In the genomic region with DNA sequence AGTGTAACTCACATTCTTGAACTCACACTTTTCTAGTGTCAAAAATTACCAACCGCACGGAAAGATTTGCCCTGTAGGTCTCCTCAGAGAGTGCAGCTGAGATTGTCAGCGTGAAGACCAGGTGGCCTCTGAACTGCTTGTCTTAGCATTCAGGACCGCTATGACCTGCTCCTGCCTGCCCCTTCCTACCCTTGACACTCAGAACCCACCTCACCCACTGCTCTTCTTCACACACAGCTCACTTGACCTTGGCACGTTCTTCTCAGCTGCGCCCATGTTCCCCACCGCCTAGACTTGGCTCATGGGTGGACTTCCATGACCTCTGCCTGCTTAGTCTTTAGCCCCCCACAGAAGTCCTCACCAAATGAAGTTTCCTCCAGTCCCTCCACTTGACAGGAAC, we compare ENCODE assay signal across 23 cellular contexts.
DNase-seq lines count a peak whose midpoint lies in the region; TF ChIP-seq lines count a peak whose summit lies in the region.
"Had no signal": no experiment of that assay in that cellular context is flagged by ENCODE, and none has a peak within 500 bp of the region (broad histone marks: within the 10 kb centered on the region; RNA-seq: fewer than 3 reads in every experiment).

No MANE protein-coding gene starts in this region.

- H3K9ac ChIP-seq in HUES6 (ENCODE audit: low read length) (peak overlapping the region; percentile 0), endodermal cell (ENCODE audit: extremely low read depth, low read length, poor library complexity, severe bottlenecking) (no peak overlapping the region), neural progenitor cell (no peak overlapping the region)
- H3K9ac ChIP-seq: KMS-11 had no signal

- H3K27ac ChIP-seq in A673 (ENCODE audit: low read depth, low read length, poor library complexity, severe bottlenecking) (peak overlapping the region; percentile 60), HUES6 (ENCODE audit: low read depth, low read length) (no peak overlapping the region), endodermal cell (ENCODE audit: low read depth, low read length) (no peak overlapping the region), neural progenitor cell (no peak overlapping the region)
- H3K27ac ChIP-seq: KMS-11, SJSA1 had no signal

- H3K27me3 ChIP-seq in A673 (replicated peaks; ENCODE audit: insufficient read depth, low read depth, low read length, poor library complexity) (no peaks in the 10 kb centered on the region), HUES6 (ENCODE audit: control insufficient read depth, insufficient read depth, low read length) (peaks cover 27% of the 10 kb centered on the region), endodermal cell (ENCODE audit: control insufficient read depth, insufficient read depth, low read length, poor library complexity, severe bottlenecking) (no peaks in the 10 kb centered on the region), neural progenitor cell (no peaks in the 10 kb centered on the region)
- H3K27me3 ChIP-seq: SJSA1 had no signal

- no peaks in the 10 kb centered on the region for H3K9me3 ChIP-seq in A673 (ENCODE audit: low read depth, low read length, poor library complexity, severe bottlenecking)
- no peaks in the 10 kb centered on the region for H3K9me3 ChIP-seq in HUES6 (ENCODE audit: control insufficient read depth, insufficient read depth, low read depth, low read length)
- H3K9me3 ChIP-seq in endodermal cell (ENCODE audit: control insufficient read depth, low read length): no peaks in the 10 kb centered on the region
- H3K9me3 ChIP-seq in neural progenitor cell (ENCODE audit: low read depth): no peaks in the 10 kb centered on the region
- H3K9me3 ChIP-seq: SJSA1 had no signal

- H3K4me1 ChIP-seq in A673 (ENCODE audit: insufficient read depth, low read length, poor library complexity, severe bottlenecking): peaks cover 38% of the 10 kb centered on the region
- H3K4me1 ChIP-seq in HUES6 (ENCODE audit: control insufficient read depth, insufficient read depth, low read length): peaks cover 78% of the 10 kb centered on the region
- peaks cover 22% of the 10 kb centered on the region for H3K4me1 ChIP-seq in endodermal cell (ENCODE audit: control insufficient read depth, insufficient read depth, low read length)
- peaks cover 71% of the 10 kb centered on the region for H3K4me1 ChIP-seq in neural progenitor cell
- H3K4me1 ChIP-seq: SJSA1 had no signal

- POLR2A ChIA-PET in A673 (lab: Charles Lee; ENCODE audit: low non-redundant PET): no interaction called here

- H3K27ac Mint-ChIP-seq in endodermal cell (peak overlapping the region; percentile 92), neural progenitor cell (peak overlapping the region; percentile 67)
- no peak overlapping the region for H3K27ac Mint-ChIP-seq in activated T-helper 1 cell treated with anti-CD3 and anti-CD28 coated beads, Interleukin-12 subunit alpha, Interleukin-12 subunit beta, Interleukin-2, Interleukin-4 antibody, amounts not matched to agents 30 ng/mL and 10 ng/mL and 1 ng/mL, durations not matched to agents 14 hours and 24 hours and 36 hours
- H3K27ac Mint-ChIP-seq: B cell, HFFc6 had no signal

- no peak overlapping the region for H3K4me2 ChIP-seq in neural progenitor cell
- H3K4me2 ChIP-seq: KMS-11 had no signal

- H3K36me3 ChIP-seq in A673 (ENCODE audit: insufficient read depth, low read length, poor library complexity, severe bottlenecking) (no peaks in the 10 kb centered on the region), HUES6 (ENCODE audit: control insufficient read depth, insufficient read depth, low read length) (no peaks in the 10 kb centered on the region), endodermal cell (ENCODE audit: control insufficient read depth, insufficient read depth, low read length) (no peaks in the 10 kb centered on the region), neural progenitor cell (no peaks in the 10 kb centered on the region)
- H3K36me3 ChIP-seq: SJSA1 had no signal

- CTCF ChIA-PET in A673 (lab: Charles Lee): no interaction called here

- H3F3A ChIP-seq in neural progenitor cell (ENCODE audit: low read depth): peaks cover 65% of the 10 kb centered on the region

- TF ChIP-seq CTCF in A673 (conservative IDR thresholded peaks at IDR 0.05; ENCODE audit: low read depth, low read length) (no peak), endodermal cell (conservative IDR thresholded peaks at IDR 0.05) (no peak), neural progenitor cell (IDR thresholded peaks at IDR 0.05) (no peak)

- H3K36me3 Mint-ChIP-seq in endodermal cell (ENCODE audit: low read depth) (no peaks in the 10 kb centered on the region), neural progenitor cell (no peaks in the 10 kb centered on the region)
- no peaks in the 10 kb centered on the region for H3K36me3 Mint-ChIP-seq in activated T-helper 1 cell treated with anti-CD3 and anti-CD28 coated beads, Interleukin-12 subunit alpha, Interleukin-12 subunit beta, Interleukin-2, Interleukin-4 antibody, amounts not matched to agents 30 ng/mL and 10 ng/mL and 1 ng/mL, durations not matched to agents 14 hours and 24 hours and 36 hours (ENCODE audit: low read depth)
- H3K36me3 Mint-ChIP-seq: CD14-positive monocyte had no signal

- H4K20me1 ChIP-seq in neural progenitor cell (ENCODE audit: low read depth): no peaks in the 10 kb centered on the region

- H3K79me2 ChIP-seq in neural progenitor cell (ENCODE audit: low read depth): no peaks in the 10 kb centered on the region

- no peaks in the 10 kb centered on the region for H3K9me3 Mint-ChIP-seq in endodermal cell
- no peaks in the 10 kb centered on the region for H3K9me3 Mint-ChIP-seq in neural progenitor cell
- H3K9me3 Mint-ChIP-seq in activated T-helper 1 cell treated with anti-CD3 and anti-CD28 coated beads, Interleukin-12 subunit alpha, Interleukin-12 subunit beta, Interleukin-2, Interleukin-4 antibody, amounts not matched to agents 30 ng/mL and 10 ng/mL and 1 ng/mL, durations not matched to agents 14 hours and 24 hours and 36 hours: no peaks in the 10 kb centered on the region
- H3K9me3 Mint-ChIP-seq: CD14-positive monocyte, HFFc6 had no signal

- H3K27me3 Mint-ChIP-seq in endodermal cell (ENCODE audit: insufficient read depth) (no peaks in the 10 kb centered on the region), neural progenitor cell (ENCODE audit: insufficient read depth, low read depth) (peaks cover 10% of the 10 kb centered on the region)
- H3K27me3 Mint-ChIP-seq in activated T-helper 1 cell treated with anti-CD3 and anti-CD28 coated beads, Interleukin-12 subunit alpha, Interleukin-12 subunit beta, Interleukin-2, Interleukin-4 antibody, amounts not matched to agents 30 ng/mL and 10 ng/mL and 1 ng/mL, durations not matched to agents 14 hours and 24 hours and 36 hours (ENCODE audit: insufficient read depth): peaks cover 34% of the 10 kb centered on the region

- no peak for DNase-seq in A673 (ENCODE audit: low spot score)
- peak; percentile 61 for DNase-seq in endodermal cell
- no peak for DNase-seq in neural progenitor cell (ENCODE audit: low spot score)
- no peak for DNase-seq in KG1 (lab: John Stamatoyannopoulos, UW)
- no peak for DNase-seq in NCI-H2107 (lab: John Stamatoyannopoulos, UW)
- DNase-seq in activated T-helper 1 cell treated with anti-CD3 and anti-CD28 coated beads, Interleukin-12 subunit alpha, Interleukin-12 subunit beta, Interleukin-2, Interleukin-4 antibody, amounts not matched to agents 30 ng/mL and 10 ng/mL and 1 ng/mL, durations not matched to agents 14 hours and 24 hours and 36 hours (ENCODE audit: low spot score): no peak
- DNase-seq in anterior cingulate cortex (lab: John Stamatoyannopoulos, UW): no peak
- DNase-seq: EL, GF-D8, H7, HFFc6, MV-4-11, NCI-H1105 treated with DMSO at 0.1 percent for 48 hours, NCI-H1694, NCI-H2081 treated with DMSO at 0.1 percent for 48 hours, NCI-H446 treated with DMSO at 0.1 percent for 48 hours, NCI-H526 treated with DMSO at 0.1 percent for 48 hours, OCI-M1 had no signal

- H3K4me3 Mint-ChIP-seq in endodermal cell (no peak overlapping the region), neural progenitor cell (no peak overlapping the region)
- no peak overlapping the region for H3K4me3 Mint-ChIP-seq in activated T-helper 1 cell treated with anti-CD3 and anti-CD28 coated beads, Interleukin-12 subunit alpha, Interleukin-12 subunit beta, Interleukin-2, Interleukin-4 antibody, amounts not matched to agents 30 ng/mL and 10 ng/mL and 1 ng/mL, durations not matched to agents 14 hours and 24 hours and 36 hours
- H3K4me3 Mint-ChIP-seq: B cell, CD14-positive monocyte, HFFc6 had no signal

- no peak overlapping the region for H2AFZ ChIP-seq in neural progenitor cell (replicated peaks)

- H3K4me1 Mint-ChIP-seq in endodermal cell: peaks cover 79% of the 10 kb centered on the region
- H3K4me1 Mint-ChIP-seq in neural progenitor cell: peaks cover 70% of the 10 kb centered on the region
- H3K4me1 Mint-ChIP-seq in activated T-helper 1 cell treated with anti-CD3 and anti-CD28 coated beads, Interleukin-12 subunit alpha, Interleukin-12 subunit beta, Interleukin-2, Interleukin-4 antibody, amounts not matched to agents 30 ng/mL and 10 ng/mL and 1 ng/mL, durations not matched to agents 14 hours and 24 hours and 36 hours (ENCODE audit: low read depth): no peaks in the 10 kb centered on the region
- H3K4me1 Mint-ChIP-seq: B cell, CD14-positive monocyte had no signal

- no TSS peak for BruUV-seq in A673 (replicated peaks; lab: Mats Ljungman, UMichigan)

- H3K4me3 ChIP-seq in A673 (ENCODE audit: low read depth, low read length, poor library complexity, severe bottlenecking) (no peak overlapping the region), HUES6 (ENCODE audit: low read depth, low read length) (no peak overlapping the region), endodermal cell (ENCODE audit: low read length) (no peak overlapping the region), neural progenitor cell (no peak overlapping the region)
- H3K4me3 ChIP-seq: SJSA1 had no signal

- WGBS in endodermal cell (ENCODE audit: insufficient coverage in 1 of 2, insufficient read length in 1 of 2), 2 experiments: 74 to 87% methylated on average over 4 to 7 of the region's 7 CpGs

- intact Hi-C loops in A673 (cut with micrococcal nuclease; ENCODE audit: unreplicated experiment): no loop called here
- intact Hi-C loops in activated T-helper 1 cell treated with anti-CD3 and anti-CD28 coated beads, Interleukin-12 subunit alpha, Interleukin-12 subunit beta, Interleukin-2, Interleukin-4 antibody, amounts not matched to agents 30 ng/mL and 10 ng/mL and 1 ng/mL, durations not matched to agents 14 hours and 24 hours and 36 hours (cut with micrococcal nuclease): no loop called here
